ENCODE assay signal across 36 cellular contexts in the genomic region with DNA sequence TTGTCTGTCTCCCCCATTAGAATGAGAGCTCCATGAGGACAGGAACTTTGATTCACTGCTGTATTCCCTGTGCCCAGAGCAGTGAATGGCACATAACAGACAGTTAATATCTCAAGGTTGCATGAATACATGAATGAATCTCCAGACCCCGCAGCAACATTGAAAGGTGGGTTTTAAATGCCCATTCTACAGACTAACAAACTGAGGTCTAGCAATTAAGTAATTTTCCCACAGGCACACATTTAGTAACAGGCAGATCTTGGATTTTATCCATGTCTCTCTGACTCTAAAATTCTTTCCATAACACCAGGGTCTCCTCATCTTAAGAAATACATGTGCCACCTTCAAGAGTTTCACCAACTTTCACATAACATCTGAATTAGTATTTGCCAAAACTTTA.
A peak's percentile ranks its signal among the peaks of the same experiment; 100 is the strongest.
DNase-seq lines count a peak whose midpoint lies in the region; ATAC-seq, FAIRE-seq and TF ChIP-seq lines count a peak whose summit lies in the region.
"Had no signal": no experiment of that assay in that cellular context is flagged by ENCODE, and none has a peak within 500 bp of the region (broad histone marks: within the 10 kb centered on the region; RNA-seq: fewer than 3 reads in every experiment).

No MANE protein-coding gene starts in this region.

- H3K27ac ChIP-seq in HepG2 (ENCODE audit: extremely low read length, insufficient read depth, low read length) (no peak overlapping the region), right lobe of liver (no peak overlapping the region), IMR-90 (ENCODE audit: insufficient read depth, low read length) (no peak overlapping the region), Panc1 (ENCODE audit: low read length) (peak overlapping the region; percentile 23; the same call in 1 of the 2 replicates), K562 (ENCODE audit: extremely low read depth, low read depth, low read length) (no peak overlapping the region)
- H3K27ac ChIP-seq: 22Rv1; A549; BLaER1; BLaER1 treated with 17β-estradiol and CSF1 and Interleukin-3, amounts not matched to agents 10 nM and 100 nM; C4-2B had no signal

- H3K4me2 ChIP-seq in HepG2 (ENCODE audit: low read depth, low read length) (no peak overlapping the region), IMR-90 (ENCODE audit: low read depth, low read length) (no peak overlapping the region), K562 (ENCODE audit: insufficient read depth, low read length) (no peak overlapping the region)
- H3K4me2 ChIP-seq: A549; BLaER1; BLaER1 treated with 17β-estradiol and CSF1 and Interleukin-3, amounts not matched to agents 10 nM and 100 nM had no signal

- no peak overlapping the region for H3K4ac ChIP-seq in IMR-90 (ENCODE audit: low read depth, low read length)

- H4K8ac ChIP-seq in IMR-90 (ENCODE audit: low read depth in 2 of 2, low read length in 2 of 2) = no peak overlapping the region

- H3K79me2 ChIP-seq in HepG2 (ENCODE audit: insufficient read depth, low read length) = no peaks in the 10 kb centered on the region
- H3K79me2 ChIP-seq in K562 (ENCODE audit: control insufficient read depth, insufficient read depth, low read length) = no peaks in the 10 kb centered on the region

- no peak overlapping the region; the same call in 1 of the 2 replicates for H2AK5ac ChIP-seq in IMR-90 (ENCODE audit: low read depth, low read length)

- H3K23ac ChIP-seq in IMR-90 (ENCODE audit: low read depth, low read length) = no peak overlapping the region

- H3K9ac ChIP-seq in HepG2 (ENCODE audit: insufficient read depth, low read depth, low read length) (no peak overlapping the region), IMR-90 (ENCODE audit: low read depth, low read length) (no peak overlapping the region), K562 (ENCODE audit: insufficient read depth in 1 of 2, low read depth in 2 of 2, low read length in 2 of 2) (no peak overlapping the region)
- H3K9ac ChIP-seq: BLaER1; BLaER1 treated with 17β-estradiol and CSF1 and Interleukin-3, amounts not matched to agents 10 nM and 100 nM had no signal

- no peak overlapping the region for H2BK5ac ChIP-seq in IMR-90 (ENCODE audit: low read depth, low read length, poor library complexity, severe bottlenecking)

- no peak overlapping the region for H4K5ac ChIP-seq in IMR-90 (ENCODE audit: low read depth, low read length)

- no peaks in the 10 kb centered on the region for H3K36me3 ChIP-seq in HepG2 (replicated peaks in 1 of 2; ENCODE audit: control insufficient read depth in 1 of 2, insufficient read depth in 2 of 2, low read length in 2 of 2)
- H3K36me3 ChIP-seq in right lobe of liver = no peaks in the 10 kb centered on the region
- H3K36me3 ChIP-seq in IMR-90 (ENCODE audit: control insufficient read depth, insufficient read depth, low read length) = no peaks in the 10 kb centered on the region
- H3K36me3 ChIP-seq in Panc1 (ENCODE audit: control insufficient read depth, insufficient read depth, low read length) = no peaks in the 10 kb centered on the region
- no peaks in the 10 kb centered on the region for H3K36me3 ChIP-seq in K562 (ENCODE audit: control insufficient read depth, insufficient read depth, low read length)
- H3K36me3 ChIP-seq: BE2C; BLaER1; BLaER1 treated with 17β-estradiol and CSF1 and Interleukin-3, amounts not matched to agents 10 nM and 100 nM had no signal

- H4K20me1 ChIP-seq in HepG2 (ENCODE audit: insufficient read depth, low read length) (no peaks in the 10 kb centered on the region), IMR-90 (ENCODE audit: insufficient read depth, low read length) (no peaks in the 10 kb centered on the region), K562 (replicated peaks; ENCODE audit: control insufficient read depth, insufficient read depth, low read length) (no peaks in the 10 kb centered on the region)
- H4K20me1 ChIP-seq: BLaER1; BLaER1 treated with 17β-estradiol and CSF1 and Interleukin-3, amounts not matched to agents 10 nM and 100 nM had no signal

- no peak overlapping the region for H2BK120ac ChIP-seq in IMR-90 (ENCODE audit: low read depth, low read length)

- H3K18ac ChIP-seq in IMR-90 (ENCODE audit: low read depth, low read length) = no peak overlapping the region

- POLR2A ChIA-PET in HepG2 (lab: Yijun Ruan, JAX) = no interaction called here
- POLR2A ChIA-PET in IMR-90 (lab: Charles Lee; ENCODE audit: unreplicated experiment) = no interaction called here
- POLR2A ChIA-PET in Panc1 (lab: Charles Lee) = no interaction called here
- POLR2A ChIA-PET in K562 (lab: Yijun Ruan, JAX) = no interaction called here
- POLR2A ChIA-PET in activated CD8-positive, alpha-beta T cell treated with anti-CD3 and anti-CD28 coated beads, Interleukin-2, amount 10 ng/mL, durations not matched to agents 7 days and 5 days (lab: Charles Lee) = no interaction called here

- peaks cover 11% of the 10 kb centered on the region for H3K4me1 ChIP-seq in HepG2 (ENCODE audit: insufficient read depth, low read length)
- no peaks in the 10 kb centered on the region for H3K4me1 ChIP-seq in right lobe of liver
- peaks cover 14% of the 10 kb centered on the region for H3K4me1 ChIP-seq in IMR-90 (ENCODE audit: control insufficient read depth, insufficient read depth, low read length)
- 0 out of 2 replicates have a peak, but pooled peaks cover 3% of the 10 kb centered on the region for H3K4me1 ChIP-seq in Panc1 (ENCODE audit: control insufficient read depth, insufficient read depth, low read length)
- H3K4me1 ChIP-seq in K562 (replicated peaks in 1 of 2; ENCODE audit: control insufficient read depth in 2 of 2, insufficient read depth in 2 of 2, low read length in 2 of 2) = peaks cover 0 to 19% of the 10 kb centered on the region in 2 experiments; a peak in 4 of 5 replicates
- H3K4me1 ChIP-seq: BE2C; BLaER1; BLaER1 treated with 17β-estradiol and CSF1 and Interleukin-3, amounts not matched to agents 10 nM and 100 nM had no signal

- no peak overlapping the region for H2AK9ac ChIP-seq in IMR-90 (replicated peaks; ENCODE audit: low read depth, low read length, poor library complexity)

- no peak for TF ChIP-seq POLR2A in HepG2 (IDR thresholded peaks at IDR 0.05; ENCODE audit: insufficient read depth in 1 of 2, low read depth in 2 of 2, low read length in 2 of 2)
- no peak for TF ChIP-seq POLR2A in right lobe of liver (IDR thresholded peaks at IDR 0.05)
- no peak for TF ChIP-seq POLR2A in IMR-90 (IDR thresholded peaks at IDR 0.05; ENCODE audit: low read depth, low read length)
- TF ChIP-seq POLR2A in K562 (conservative IDR thresholded peaks at IDR 0.05) = no peak

- no peaks in the 10 kb centered on the region for H3K36me3 Mint-ChIP-seq in activated CD8-positive, alpha-beta T cell treated with anti-CD3 and anti-CD28 coated beads, Interleukin-2, amount 10 ng/mL, durations not matched to agents 7 days and 5 days (ENCODE audit: low read depth)
- H3K36me3 Mint-ChIP-seq: CD14-positive monocyte; CD4-positive, alpha-beta memory T cell; CD4-positive, CD25-positive, alpha-beta regulatory T cell; CD8-positive, alpha-beta T cell had no signal

- no peak overlapping the region for H3K56ac ChIP-seq in IMR-90 (ENCODE audit: extremely low read depth, insufficient read depth, low read length)

- no peaks in the 10 kb centered on the region for H3K9me3 Mint-ChIP-seq in activated CD8-positive, alpha-beta T cell treated with anti-CD3 and anti-CD28 coated beads, Interleukin-2, amount 10 ng/mL, durations not matched to agents 7 days and 5 days (ENCODE audit: insufficient read depth)
- H3K9me3 Mint-ChIP-seq: CD4-positive, alpha-beta memory T cell; CD4-positive, alpha-beta T cell; CD8-positive, alpha-beta memory T cell; CD8-positive, alpha-beta T cell had no signal

- H2BK15ac ChIP-seq in IMR-90 (ENCODE audit: low read depth, low read length) = no peak overlapping the region; the same call in 2 of the 3 replicates

- 27% methylated on average over 1 of the region's 1 CpG for WGBS in HepG2 (ENCODE audit: low lambda C conversion rate)
- 70% methylated on average over 1 of the region's 1 CpG for WGBS in right lobe of liver (ENCODE audit: insufficient coverage, low coverage, low lambda C conversion rate, missing lambda C conversion rate)
- WGBS in IMR-90 (ENCODE audit: extremely low coverage in 2 of 2, insufficient read length in 1 of 2), 2 experiments = no CpG with 5 or more reads among the region's 1 CpG
- 86% methylated on average over 1 of the region's 1 CpG for WGBS in K562 (ENCODE audit: insufficient coverage, low coverage, missing lambda C conversion rate)

- H3K27ac Mint-ChIP-seq in activated CD8-positive, alpha-beta T cell treated with anti-CD3 and anti-CD28 coated beads, Interleukin-2, amount 10 ng/mL, durations not matched to agents 7 days and 5 days = no peak overlapping the region
- H3K27ac Mint-ChIP-seq: B cell; CD4-positive, alpha-beta memory T cell; CD4-positive, alpha-beta T cell; CD8-positive, alpha-beta memory T cell; CD8-positive, alpha-beta T cell had no signal

- H3K27me3 ChIP-seq in HepG2 (ENCODE audit: control insufficient read depth in 1 of 2, insufficient read depth in 2 of 2, low read length in 2 of 2) (no peaks in the 10 kb centered on the region), right lobe of liver (no peaks in the 10 kb centered on the region), IMR-90 (ENCODE audit: control insufficient read depth, insufficient read depth, low read length) (no peaks in the 10 kb centered on the region), Panc1 (ENCODE audit: control insufficient read depth, insufficient read depth, low read length) (no peaks in the 10 kb centered on the region), K562 (ENCODE audit: control insufficient read depth in 2 of 2, insufficient read depth in 2 of 2, low read length in 2 of 2) (no peaks in the 10 kb centered on the region; a peak in 1 of 5 replicates)
- H3K27me3 ChIP-seq: BE2C; BLaER1; BLaER1 treated with 17β-estradiol and CSF1 and Interleukin-3, amounts not matched to agents 10 nM and 100 nM had no signal

- CTCF ChIA-PET in HepG2 (lab: Yijun Ruan, JAX; ENCODE audit: low intra/inter-chr PET ratio, low total read pairs) (no interaction called here), IMR-90 (lab: Yijun Ruan, JAX) (no interaction called here), Panc1 (lab: Charles Lee) (no interaction called here), K562 (lab: Yijun Ruan, JAX; ENCODE audit: low intra/inter-chr PET ratio) (no interaction called here)
- CTCF ChIA-PET in activated CD8-positive, alpha-beta T cell treated with anti-CD3 and anti-CD28 coated beads, Interleukin-2, amount 10 ng/mL, durations not matched to agents 7 days and 5 days (lab: Charles Lee) = no interaction called here

- BruUV-seq in HepG2 (replicated peaks; lab: Mats Ljungman, UMichigan) (no TSS peak), IMR-90 (replicated peaks; lab: Mats Ljungman, UMichigan) (no TSS peak), Panc1 (replicated peaks; lab: Mats Ljungman, UMichigan) (no TSS peak), K562 (replicated peaks; lab: Mats Ljungman, UMichigan) (no TSS peak)

- no peak for FAIRE-seq in HepG2 (lab: Jason Lieb, UNC)
- FAIRE-seq in K562 (lab: Jason Lieb, UNC) = no peak
- FAIRE-seq: A549, D721Med had no signal

- H3K27me3 Mint-ChIP-seq in activated CD8-positive, alpha-beta T cell treated with anti-CD3 and anti-CD28 coated beads, Interleukin-2, amount 10 ng/mL, durations not matched to agents 7 days and 5 days (ENCODE audit: low read depth) = no peaks in the 10 kb centered on the region
- H3K27me3 Mint-ChIP-seq: B cell; CD4-positive, alpha-beta memory T cell; CD4-positive, alpha-beta T cell; CD4-positive, CD25-positive, alpha-beta regulatory T cell had no signal

- ATAC-seq in HepG2 (no peak), right lobe of liver (no peak), IMR-90 (ENCODE audit: low read depth) (no peak), Panc1 (no peak), K562 (no peak), left cardiac atrium (no peak)
- no peak for ATAC-seq in activated CD8-positive, alpha-beta T cell treated with anti-CD3 and anti-CD28 coated beads, Interleukin-2, amount 10 ng/mL, durations not matched to agents 7 days and 5 days
- ATAC-seq: A549; CD8-positive, alpha-beta T cell had no signal

- H3K4me1 Mint-ChIP-seq in activated CD8-positive, alpha-beta T cell treated with anti-CD3 and anti-CD28 coated beads, Interleukin-2, amount 10 ng/mL, durations not matched to agents 7 days and 5 days (ENCODE audit: low read depth) = peaks cover 2% of the 10 kb centered on the region
- H3K4me1 Mint-ChIP-seq: B cell; CD14-positive monocyte; CD4-positive, alpha-beta memory T cell; CD8-positive, alpha-beta memory T cell had no signal

- H3K9me3 ChIP-seq in HepG2 (ENCODE audit: low read length) (no peaks in the 10 kb centered on the region), right lobe of liver (no peaks in the 10 kb centered on the region), IMR-90 (ENCODE audit: control insufficient read depth, insufficient read depth, low read length) (no peaks in the 10 kb centered on the region), Panc1 (ENCODE audit: control insufficient read depth, insufficient read depth, low read depth, low read length) (no peaks in the 10 kb centered on the region), K562 (replicated peaks; ENCODE audit: control insufficient read depth, insufficient read depth, low read depth, low read length) (no peaks in the 10 kb centered on the region)
- H3K9me3 ChIP-seq: A549; BE2C; BLaER1; BLaER1 treated with 17β-estradiol and CSF1 and Interleukin-3, amounts not matched to agents 10 nM and 100 nM; Caco-2 had no signal

- intact Hi-C loops in HepG2 (cut with micrococcal nuclease; ENCODE audit: unreplicated experiment) (no loop called here), right lobe of liver (cut with DNase I) (no loop called here), IMR-90 (cut with micrococcal nuclease) (no loop called here), Panc1 (cut with micrococcal nuclease; ENCODE audit: unreplicated experiment) (no loop called here), K562 (cut with micrococcal nuclease) (no loop called here), left cardiac atrium (cut with DNase I) (no loop called here)

- H3K14ac ChIP-seq in IMR-90 (replicated peaks; ENCODE audit: low read depth, low read length) = no peak overlapping the region

- H3K9me1 ChIP-seq in IMR-90 (ENCODE audit: insufficient read depth, low read length) (peaks cover 17% of the 10 kb centered on the region; the same call in 1 of the 2 replicates), K562 (ENCODE audit: control insufficient read depth, insufficient read depth, low read length) (no peaks in the 10 kb centered on the region)

- dilution Hi-C loops in IMR-90 (cut with HindIII; ENCODE audit: low sequenced_read_pairs, unreplicated experiment) = no loop called here

- TF ChIP-seq RAD21 in HepG2 (CRISPR knock-in tag; IDR thresholded peaks at IDR 0.05) = no peak
- TF ChIP-seq RAD21 in IMR-90 (IDR thresholded peaks at IDR 0.05; ENCODE audit: low read length) = no peak
- no peak for TF ChIP-seq RAD21 in K562 (CRISPR knock-in tag; conservative IDR thresholded peaks at IDR 0.05 in 1 of 2, IDR thresholded peaks at IDR 0.05 in 1 of 2)

- TF ChIP-seq CTCF in HepG2 (CRISPR knock-in tag; IDR thresholded peaks at IDR 0.05) (no peak), right lobe of liver (IDR thresholded peaks at IDR 0.05) (no peak), IMR-90 (conservative IDR thresholded peaks at IDR 0.05; ENCODE audit: low read depth, low read length) (no peak), Panc1 (IDR thresholded peaks at IDR 0.05) (no peak), K562 (IDR thresholded peaks at IDR 0.05 in 2 of 3, conservative IDR thresholded peaks at IDR 0.05 in 1 of 3; ENCODE audit: insufficient read depth in 2 of 3, low read depth in 1 of 3, low read length in 3 of 3) (no peak)

- in situ Hi-C loops in HepG2 (cut with HindIII; ENCODE audit: extremely low pct_ligation_motif_present, low pct_unique_long_range_greater_than_20kb) (no loop called here), IMR-90 (cut with MboI; ENCODE audit: low sequenced_read_pairs) (no loop called here), Panc1 (cut with HindIII; ENCODE audit: low pct_unique_long_range_greater_than_20kb, low sequenced_read_pairs) (no loop called here), K562 (cut with MboI) (no loop called here)

- no peak overlapping the region for H3K4me3 Mint-ChIP-seq in activated CD8-positive, alpha-beta T cell treated with anti-CD3 and anti-CD28 coated beads, Interleukin-2, amount 10 ng/mL, durations not matched to agents 7 days and 5 days
- H3K4me3 Mint-ChIP-seq: B cell; CD14-positive monocyte; CD4-positive, alpha-beta memory T cell; CD4-positive, alpha-beta T cell; CD4-positive, CD25-positive, alpha-beta regulatory T cell; CD8-positive, alpha-beta memory T cell; CD8-positive, alpha-beta T cell had no signal

- TF ChIP-seq EP300 in HepG2 (IDR thresholded peaks at IDR 0.05; ENCODE audit: low read depth in 2 of 2, low read length in 2 of 2) (no peak), HepG2 (CRISPR knock-in tag; IDR thresholded peaks at IDR 0.05; ENCODE audit: borderline replicate concordance) (no peak), K562 (IDR thresholded peaks at IDR 0.05; ENCODE audit: low read length) (no peak)

- H3K79me1 ChIP-seq in IMR-90 (ENCODE audit: low read depth in 1 of 2, low read length in 2 of 2) = peaks cover 0 to 3% of the 10 kb centered on the region in 2 experiments; a peak in 1 of 4 replicates

- no peak overlapping the region for H4K91ac ChIP-seq in IMR-90 (ENCODE audit: insufficient read depth, low read depth, low read length)

- DNase-seq in HepG2 (ENCODE audit: low spot score) (no peak), right lobe of liver (no peak), IMR-90 (no peak), Panc1 (ENCODE audit: low read depth, low spot score) (no peak), K562 (ENCODE audit: extremely low read depth in 1 of 4, low spot score in 3 of 4) (no peak), left cardiac atrium (no peak), anterior cingulate cortex (lab: John Stamatoyannopoulos, UW) (no peak)
- no peak for DNase-seq in activated CD8-positive, alpha-beta T cell treated with anti-CD3 and anti-CD28 coated beads, Interleukin-2, amount 10 ng/mL, durations not matched to agents 7 days and 5 days
- DNase-seq: 8988T; ACHN; AML-193; BE2C; C1 segment of cervical spinal cord; Caco-2; Calu3; CD4-positive, alpha-beta memory T cell; CD4-positive, alpha-beta T cell; CD4-positive, CD25-positive, alpha-beta regulatory T cell; CD8-positive, alpha-beta memory T cell; CD8-positive, alpha-beta T cell; COR-L47; DMS 273 treated with DMSO at 0.1 percent for 48 hours; DMS153; DMS53; DMS79; DMS79 treated with DMSO at 0.1 percent for 48 hours; DND-41; EL had no signal

- 0 out of 2 replicates have a peak overlapping the region, but pooled peaks have one; percentile 40 for H2BK20ac ChIP-seq in IMR-90 (ENCODE audit: low read depth, low read length)

- H3K4me3 ChIP-seq in HepG2 (replicated peaks in 1 of 3; ENCODE audit: insufficient read depth in 1 of 3, low read depth in 2 of 3, low read length in 3 of 3) (no peak overlapping the region), right lobe of liver (no peak overlapping the region), IMR-90 (ENCODE audit: insufficient read depth, low read depth, low read length) (no peak overlapping the region), Panc1 (ENCODE audit: low read depth in 2 of 2, low read length in 2 of 2) (no peak overlapping the region), K562 (no peak overlapping the region)
- H3K4me3 ChIP-seq: A549; BLaER1; BLaER1 treated with 17β-estradiol and CSF1 and Interleukin-3, amounts not matched to agents 10 nM and 100 nM had no signal

- H2AFZ ChIP-seq in HepG2 (ENCODE audit: low read length) (no peak overlapping the region), IMR-90 (replicated peaks; ENCODE audit: low read length, poor library complexity) (no peak overlapping the region), K562 (ENCODE audit: low read depth, low read length) (no peak overlapping the region)

Comparison
In these comparisons a context has a peak if more than half of its experiments do, and no peak if none do; other contexts are left out.
1. Of the 241 proteins assayed by ChIP-seq in both HepG2 and K562: peak only in HepG2: none; only in K562: ADNP, HDAC2 and KDM1A; in both: none; in neither: 238.